8 cellular contexts compared by ENCODE assay signal in genomic region chr11:66081505-66081904, GRCh38. TPM values are rescaled to one million over a fixed set of nuclear protein-coding genes. Genes with fewer than 3 reads are reported as not detected.
A peak's percentile ranks its signal among the peaks of the same experiment; 100 is the strongest.
DNase-seq lines count a peak whose midpoint lies in the region; ATAC-seq, FAIRE-seq and TF ChIP-seq lines count a peak whose summit lies in the region.

No MANE protein-coding gene starts in this region.

- H3K4me3 ChIP-seq in GM12878 = peak overlapping the region; percentile 8; the same call in 1 of the 2 replicates
- H3K4me3 ChIP-seq in lung = no peak overlapping the region
- H3K4me3 ChIP-seq in stomach = no peak overlapping the region

- H3K27ac ChIP-seq in GM12878 (ENCODE audit: control insufficient read depth, insufficient read depth) = peak overlapping the region; percentile 60
- H3K27ac ChIP-seq in lung (ENCODE audit: low read depth in 1 of 2, low read length in 1 of 2) = no peak overlapping the region
- peak overlapping the region in 4 of 5 donors; percentile 13 to 80 (median 57) for H3K27ac ChIP-seq in stomach

- RAD21 ChIA-PET in GM12878 (lab: Charles Lee; ENCODE audit: unreplicated experiment) = interaction anchor here (1.0 to 4.2 kb wide), 14 partner anchors 10 to 61 kb away, joined by 3 to 25 read pairs (median 4); partner anchors contain the start of genes PACS1 and SF3B2

- SMC1A ChIA-PET in GM12878 (lab: Charles Lee; ENCODE audit: uncharacterized antibody, unreplicated experiment) = interaction anchor here (0.7 to 17.7 kb wide), 15 partner anchors 9 to 140 kb away, joined by 3 to 265 read pairs (median 4); partner anchors contain the start of gene PACS1

- peak; percentile 64 for DNase-seq in NCI-H82 (lab: John Stamatoyannopoulos, UW)
- DNase-seq in NCI-H82 treated with DMSO at 0.1 percent for 48 hours (lab: John Stamatoyannopoulos, UW; ENCODE audit: unreplicated experiment) = no peak
- DNase-seq in KG1 (lab: John Stamatoyannopoulos, UW) = peak; percentile 93
- DNase-seq in T-helper 17 cell = peak; percentile 39 to 67 (median 61)
- no peak for DNase-seq in GM12878 (ENCODE audit: low read depth, low spot score)
- peak; percentile 65 for DNase-seq in lung (ENCODE audit: low spot score)
- peak; percentile 78 for DNase-seq in stomach
- DNase-seq in DMS114 treated with DMSO at 0.1 percent for 48 hours (lab: John Stamatoyannopoulos, UW; ENCODE audit: unreplicated experiment) = no peak

- H3K27me3 ChIP-seq in GM12878 (replicated peaks in 1 of 2; ENCODE audit: control insufficient read depth in 2 of 2, insufficient read depth in 2 of 2, low read length in 1 of 2) = no peaks in the 10 kb centered on the region
- no peaks in the 10 kb centered on the region for H3K27me3 ChIP-seq in lung (ENCODE audit: control insufficient read depth, insufficient read depth)
- H3K27me3 ChIP-seq in stomach = no peaks in the 10 kb centered on the region

- 0 out of 4 replicates have a peak, but pooled peaks cover 0 to 2% of the 10 kb centered on the region in 2 experiments for H3K36me3 ChIP-seq in GM12878 (ENCODE audit: control insufficient read depth in 2 of 2, insufficient read depth in 2 of 2, low read length in 1 of 2)
- H3K36me3 ChIP-seq in lung (ENCODE audit: control insufficient read depth in 2 of 2, insufficient read depth in 2 of 2, low read length in 2 of 2) = peaks cover 0 to 5% of the 10 kb centered on the region in 2 donors
- peaks cover 0 to 10% (median 3%) of the 10 kb centered on the region in 4 donors for H3K36me3 ChIP-seq in stomach

- H3K36me3 Mint-ChIP-seq in T-helper 17 cell (ENCODE audit: low read depth) = peaks cover 4% of the 10 kb centered on the region

- H3K9me3 ChIP-seq in T-helper 17 cell (ENCODE audit: control insufficient read depth, low read length, poor library complexity, severe bottlenecking) (no peaks in the 10 kb centered on the region), GM12878 (replicated peaks; ENCODE audit: control insufficient read depth, insufficient read depth, low read length) (no peaks in the 10 kb centered on the region), lung (ENCODE audit: control insufficient read depth in 2 of 2, insufficient read depth in 1 of 2, low read length in 1 of 2) (no peaks in the 10 kb centered on the region), stomach (no peaks in the 10 kb centered on the region)

- no peak for TF ChIP-seq RAD21 in GM12878 (IDR thresholded peaks at IDR 0.05; ENCODE audit: insufficient read depth, low read depth, low read length)

- H3K4me1 ChIP-seq in GM12878 (ENCODE audit: control insufficient read depth, insufficient read depth, low read length) (peaks cover 31% of the 10 kb centered on the region), lung (ENCODE audit: control insufficient read depth in 2 of 2, insufficient read depth in 2 of 2, low read length in 2 of 2) (peaks cover 12 to 14% of the 10 kb centered on the region in 2 donors), stomach (peaks cover 27 to 78% (median 59%) of the 10 kb centered on the region in 4 donors)

- in situ Hi-C loops in GM12878 (cut with MboI) = no loop called here

- FAIRE-seq in GM12878 (lab: Jason Lieb, UNC) = peak; percentile 80

- H4K20me1 ChIP-seq in GM12878 (ENCODE audit: control insufficient read depth, insufficient read depth) = no peaks in the 10 kb centered on the region; the same call in 1 of the 2 replicates

- intact Hi-C loops in GM12878 (cut with micrococcal nuclease; ENCODE audit: unreplicated experiment) = no loop called here
- intact Hi-C loops in stomach (cut with DNase I; ENCODE audit: low total_unique reads) = no loop called here

- no peaks in the 10 kb centered on the region for H3K27me3 Mint-ChIP-seq in T-helper 17 cell

- CTCF ChIA-PET in GM12878 (lab: Yijun Ruan, JAX) = interaction anchor here (0.7 to 20.0 kb wide), 12 partner anchors 8 to 197 kb away, joined by 3 to 195 read pairs (median 5); partner anchors contain the start of gene CATSPER1

- no TSS peak for BruUV-seq in GM12878 (replicated peaks; lab: Mats Ljungman, UMichigan)

- peak overlapping the region; percentile 1 for H3K4me2 ChIP-seq in GM12878 (ENCODE audit: control insufficient read depth, insufficient read depth)

- ATAC-seq in T-helper 17 cell (peak; percentile 96), GM12878 (peak; percentile 93), lung (ENCODE audit: insufficient read depth, low FRiP score) (peak; percentile 46)

- H3K4me1 Mint-ChIP-seq in T-helper 17 cell = peaks cover 63% of the 10 kb centered on the region

- no peak for TF ChIP-seq POLR2A in GM12878 (IDR thresholded peaks at IDR 0.05; ENCODE audit: low read depth, low read length)
- no peak for TF ChIP-seq POLR2A in stomach (IDR thresholded peaks at IDR 0.05)

- peak overlapping the region; percentile 96 for H3K27ac Mint-ChIP-seq in T-helper 17 cell

- H2AFZ ChIP-seq in GM12878 (ENCODE audit: control insufficient read depth, low read depth, low read length) = no peak overlapping the region

- 5% methylated on average over 5 of the region's 5 CpGs for WGBS in GM12878 (ENCODE audit: insufficient coverage, insufficient replicate concordance, low lambda C conversion rate, missing lambda C conversion rate)
- 9 to 10% methylated on average over 5 of the region's 5 CpGs for WGBS in lung, 2 donors
- WGBS in stomach, 5 donors = 6 to 26% (median 12%) methylated on average over 5 of the region's 5 CpGs

- TF ChIP-seq EP300 in GM12878 (IDR thresholded peaks at IDR 0.05; ENCODE audit: borderline replicate concordance in 1 of 2, control insufficient read depth in 1 of 2, low read depth in 2 of 2, low read length in 2 of 2) (no peak), stomach (IDR thresholded peaks at IDR 0.05) (no peak)

- H3K79me2 ChIP-seq in GM12878 (ENCODE audit: control insufficient read depth, insufficient read depth, low read length) = peaks cover 81% of the 10 kb centered on the region

- POLR2A ChIA-PET in GM12878 (lab: Charles Lee) = interaction anchor here (0.8 to 2.5 kb wide), 11 partner anchors 8 to 59 kb away, joined by 3 to 16 read pairs (median 5); no protein-coding TSS in a partner anchor

- peak overlapping the region; percentile 83 for H3K4me3 Mint-ChIP-seq in T-helper 17 cell

- no peak for TF ChIP-seq CTCF in GM12878 (IDR thresholded peaks at IDR 0.05 in 2 of 3, conservative IDR thresholded peaks at IDR 0.05 in 1 of 3; ENCODE audit: control insufficient read depth in 2 of 3, extremely low read depth in 1 of 3, insufficient read depth in 1 of 3, low read depth in 3 of 3, low read length in 3 of 3)
- no peak for TF ChIP-seq CTCF in lung (IDR thresholded peaks at IDR 0.05; ENCODE audit: control extremely low read depth, extremely low read depth)
- no peak for TF ChIP-seq CTCF in stomach (IDR thresholded peaks at IDR 0.05)

- H3K9ac ChIP-seq in GM12878 (ENCODE audit: control insufficient read depth, insufficient read depth, low read length) = no peak overlapping the region

RNA-seq across cellular contexts. Expression of gene PACS1, which starts 11.4 kb away (rescaled TPM):
- total RNA-seq in T-helper 17 cell = 100 to 1,000 TPM; 215 to 227 TPM
- total RNA-seq in GM12878 (2013; cell fraction: nucleolus; rRNA removed) = 218 and 227 TPM in 2 replicates
- total RNA-seq in GM12878 (2014; rRNA removed) = 11.4 and 14.7 TPM in 2 replicates
- 13.9 and 15.0 TPM in 2 replicates for total RNA-seq in GM12878 (2014; rRNA removed; fragmentation: Illumina TruSeq; extraction: Trizol)
- 71.9 and 74.3 TPM in 2 replicates for total RNA-seq in GM12878 (2021)
- polyA plus RNA-seq in GM12878 (2011; ENCODE audit: low read depth) = 39.8 TPM
- 22.3 and 27.2 TPM in 2 replicates for polyA plus RNA-seq in GM12878 (2011; rRNA removed)
- polyA plus RNA-seq in GM12878 (2011; cell fraction: cytosol; rRNA removed) = 22.9 and 29.1 TPM in 2 replicates
- polyA plus RNA-seq in GM12878 (2011; cell fraction: nucleus; rRNA removed) = 54.4 and 80.0 TPM in 2 replicates
- polyA plus RNA-seq in GM12878 (2012) = 74.3 and 85.8 TPM in 2 replicates
- 24.8 and 40.1 TPM in 2 replicates for polyA plus RNA-seq in GM12878 (2014; fragmentation: Illumina TruSeq; extraction: Trizol)
- polyA plus RNA-seq in GM12878 (2014; fragmentation: Nextera tagmentation; extraction: Ambion mirVana) = 1 to 10 TPM; 1.1 to 1.2 TPM
- 30.3 and 35.6 TPM in 2 replicates for polyA plus RNA-seq in GM12878 (2014; rRNA removed)
- polyA plus RNA-seq in GM12878 (2016; fragmentation: Nextera tagmentation; extraction: Ambion mirVana) = 10 to 100 TPM; 16.5 to 19.3 TPM
- polyA minus RNA-seq in GM12878 (2011; rRNA and poly(A)+ RNA removed) = 69.0 and 103 TPM in 2 replicates
- polyA minus RNA-seq in GM12878 (2011; cell fraction: cytosol; rRNA and poly(A)+ RNA removed) = 39.8 and 50.6 TPM in 2 replicates
- polyA minus RNA-seq in GM12878 (2011; cell fraction: nucleus; rRNA and poly(A)+ RNA removed) = 40.5 and 66.1 TPM in 2 replicates
- 10 to 100 TPM; 42.8 to 48.8 TPM for total RNA-seq in lung
- 10 to 100 TPM; 22.2 to 26.6 TPM for polyA plus RNA-seq in lung
- 100 to 1,000 TPM in 2 of 5 donors, 10 to 100 TPM in 3; 47.0 to 269 (median 57.4) TPM for total RNA-seq in stomach
- 10 to 100 TPM; 14.7 to 24.3 (median 18.2) TPM for polyA plus RNA-seq in stomach

RNA-seq across cellular contexts. Expression of gene SF3B2, which starts 29.3 kb away (rescaled TPM):
- total RNA-seq in T-helper 17 cell (100 to 1,000 TPM; 187 to 208 TPM), GM12878 (2014; rRNA removed) (124 and 138 TPM in 2 replicates), GM12878 (2014; rRNA removed; fragmentation: Illumina TruSeq; extraction: Trizol) (144 and 150 TPM in 2 replicates), GM12878 (2021) (232 and 235 TPM in 2 replicates), lung (100 to 1,000 TPM; 130 to 187 TPM), stomach (100 to 1,000 TPM in 4 of 5 donors, 10 to 100 TPM in 1; 52.7 to 366 (median 164) TPM)
- 164 and 227 TPM in 2 replicates for total RNA-seq in GM12878 (2013; cell fraction: nucleolus; rRNA removed)
- polyA plus RNA-seq in GM12878 (2011; ENCODE audit: low read depth) = 102 TPM
- polyA plus RNA-seq in GM12878 (2011; rRNA removed) (55.7 and 91.4 TPM in 2 replicates), GM12878 (2014; fragmentation: Illumina TruSeq; extraction: Trizol) (220 and 221 TPM in 2 replicates), GM12878 (2014; fragmentation: Nextera tagmentation; extraction: Ambion mirVana) (100 to 1,000 TPM in 1 of 2 experiments, 10 to 100 TPM in 1; 56.3 to 123 TPM), GM12878 (2014; rRNA removed) (126 and 128 TPM in 2 replicates), GM12878 (2016; fragmentation: Nextera tagmentation; extraction: Ambion mirVana) (100 to 1,000 TPM; 243 to 245 TPM), lung (100 to 1,000 TPM in 1 of 2 donors, 10 to 100 TPM in 1; 78.0 to 139 TPM), stomach (100 to 1,000 TPM in 1 of 3 donors, 10 to 100 TPM in 2; 71.4 to 110 (median 99.9) TPM)
- polyA plus RNA-seq in GM12878 (2011; cell fraction: cytosol; rRNA removed) = 123 and 134 TPM in 2 replicates
- 123 and 176 TPM in 2 replicates for polyA plus RNA-seq in GM12878 (2011; cell fraction: nucleus; rRNA removed)
- polyA plus RNA-seq in GM12878 (2012) = 154 and 158 TPM in 2 replicates
- polyA minus RNA-seq in GM12878 (2011; rRNA and poly(A)+ RNA removed) = 46.3 and 58.3 TPM in 2 replicates
- polyA minus RNA-seq in GM12878 (2011; cell fraction: cytosol; rRNA and poly(A)+ RNA removed) = 49.4 and 57.5 TPM in 2 replicates
- 25.9 and 41.6 TPM in 2 replicates for polyA minus RNA-seq in GM12878 (2011; cell fraction: nucleus; rRNA and poly(A)+ RNA removed)

RNA-seq across cellular contexts. Expression of gene GAL3ST3, which starts 32.5 kb away (rescaled TPM):
- total RNA-seq in T-helper 17 cell (not detected), GM12878 (2014; rRNA removed) (not detected in 2 replicates), GM12878 (2014; rRNA removed; fragmentation: Illumina TruSeq; extraction: Trizol) (not detected in 2 replicates), GM12878 (2021) (not detected in 2 replicates), lung (not detected), stomach (not detected)
- not detected in 2 replicates for total RNA-seq in GM12878 (2013; cell fraction: nucleolus; rRNA removed)
- polyA plus RNA-seq in GM12878 (2011; ENCODE audit: low read depth) = not detected
- polyA plus RNA-seq in GM12878 (2011; rRNA removed) (not detected in 2 replicates), GM12878 (2014; fragmentation: Illumina TruSeq; extraction: Trizol) (not detected in 2 replicates), GM12878 (2014; fragmentation: Nextera tagmentation; extraction: Ambion mirVana) (not detected), GM12878 (2014; rRNA removed) (0.06 and 0.15 TPM in 2 replicates), GM12878 (2016; fragmentation: Nextera tagmentation; extraction: Ambion mirVana) (under 1 TPM in 1 of 2 experiments, not detected in 1; 0.12 TPM), lung (not detected), stomach (not detected)
- not detected in 2 replicates for polyA plus RNA-seq in GM12878 (2011; cell fraction: cytosol; rRNA removed)
- 0.10 TPM in 1 of 2 replicates, not detected in the other for polyA plus RNA-seq in GM12878 (2011; cell fraction: nucleus; rRNA removed)
- polyA plus RNA-seq in GM12878 (2012) = not detected in 2 replicates
- not detected in 2 replicates for polyA minus RNA-seq in GM12878 (2011; rRNA and poly(A)+ RNA removed)
- polyA minus RNA-seq in GM12878 (2011; cell fraction: cytosol; rRNA and poly(A)+ RNA removed) = not detected in 2 replicates
- polyA minus RNA-seq in GM12878 (2011; cell fraction: nucleus; rRNA and poly(A)+ RNA removed) = not detected in 2 replicates

RNA-seq across cellular contexts. Expression of gene CATSPER1, which starts 55.2 kb away (rescaled TPM):
- total RNA-seq in T-helper 17 cell (not detected), GM12878 (2014; rRNA removed) (not detected in 2 replicates), GM12878 (2014; rRNA removed; fragmentation: Illumina TruSeq; extraction: Trizol) (not detected in 2 replicates), GM12878 (2021) (not detected in 2 replicates), lung (1 to 10 TPM in 1 of 2 donors, not detected in 1; 2.9 TPM), stomach (not detected)
- not detected in 2 replicates for total RNA-seq in GM12878 (2013; cell fraction: nucleolus; rRNA removed)
- polyA plus RNA-seq in GM12878 (2011; ENCODE audit: low read depth) = not detected
- polyA plus RNA-seq in GM12878 (2011; rRNA removed) (0.05 TPM in 1 of 2 replicates, not detected in the other), GM12878 (2014; fragmentation: Illumina TruSeq; extraction: Trizol) (not detected in 2 replicates), GM12878 (2014; fragmentation: Nextera tagmentation; extraction: Ambion mirVana) (under 1 TPM in 1 of 2 experiments, not detected in 1; 0.02 TPM), GM12878 (2014; rRNA removed) (not detected in 2 replicates), GM12878 (2016; fragmentation: Nextera tagmentation; extraction: Ambion mirVana) (not detected), lung (1 to 10 TPM; 3.1 to 3.3 TPM), stomach (1 to 10 TPM in 1 of 3 donors, under 1 TPM in 2; 0.08 to 1.4 (median 0.68) TPM)
- polyA plus RNA-seq in GM12878 (2011; cell fraction: cytosol; rRNA removed) = 0.04 TPM in 1 of 2 replicates, not detected in the other
- not detected in 2 replicates for polyA plus RNA-seq in GM12878 (2011; cell fraction: nucleus; rRNA removed)
- not detected in 2 replicates for polyA plus RNA-seq in GM12878 (2012)
- 0.21 TPM in 1 of 2 replicates, not detected in the other for polyA minus RNA-seq in GM12878 (2011; rRNA and poly(A)+ RNA removed)
- not detected in 2 replicates for polyA minus RNA-seq in GM12878 (2011; cell fraction: cytosol; rRNA and poly(A)+ RNA removed)
- polyA minus RNA-seq in GM12878 (2011; cell fraction: nucleus; rRNA and poly(A)+ RNA removed) = not detected in 2 replicates

Comparison
In these comparisons a context has a peak if more than half of its experiments do, and no peak if none do; other contexts are left out.
1. DNase-seq: peak in NCI-H82 (single experiment), KG1 (single experiment), T-helper 17 cell (3 of 3), lung (single experiment) and stomach (single experiment); none in NCI-H82 treated with DMSO at 0.1 percent for 48 hours (single experiment), GM12878 (single experiment) and DMS114 treated with DMSO at 0.1 percent for 48 hours (single experiment).
2. ATAC-seq: peak in every context shown above with its lines; median percentile 96 in T-helper 17 cell; 93 in GM12878; 46 in lung.
3. H3K27ac ChIP-seq: peak in GM12878 (single experiment) and stomach (4 of 5); none in lung (0 of 2).